8 cellular contexts compared by ENCODE assay signal in genomic region chr2:176096986-176097819, GRCh38. TPM values are rescaled to one million over a fixed set of nuclear protein-coding genes. Genes with fewer than 3 reads are reported as not detected.
DNase-seq lines count a peak whose midpoint lies in the region; ATAC-seq, FAIRE-seq and TF ChIP-seq lines count a peak whose summit lies in the region.

No MANE protein-coding gene starts in this region.

- H4K20me1 ChIP-seq in OCI-LY1 (ENCODE audit: insufficient read depth, low read length) = no peaks in the 10 kb centered on the region

- no peaks in the 10 kb centered on the region for H3F3A ChIP-seq in OCI-LY1 (ENCODE audit: insufficient read depth, low read length)

- peaks cover 4% of the 10 kb centered on the region for H3K9me3 Mint-ChIP-seq in activated T-cell treated with anti-CD3 and anti-CD28 coated beads, Interleukin-2, amount 50 U/mL, for 4 hours
- no peaks in the 10 kb centered on the region for H3K9me3 Mint-ChIP-seq in neural crest cell

- intact Hi-C loops in thyroid gland (cut with DNase I) = loop anchor here (10.0 kb wide), 1 partner anchor 412 kb away; no protein-coding TSS in a partner anchor

- DNase-seq in D721Med (ENCODE audit: insufficient read length, low spot score) (peak; percentile 68), HS-5 (ENCODE audit: low read depth) (peak; percentile 60), fibroblast of villous mesenchyme (ENCODE audit: low read depth) (peak; percentile 58), neural crest cell (ENCODE audit: low read depth, low spot score) (peak; percentile 73), thyroid gland (peak; percentile 53 to 70)
- DNase-seq in activated T-cell treated with anti-CD3 and anti-CD28 coated beads, Interleukin-2, amount 50 U/mL, for 4 hours = peak; percentile 43

- H3K9ac ChIP-seq in OCI-LY1 (ENCODE audit: low read length) = peak overlapping the region; percentile 56; the same call in 1 of the 2 replicates

- no peak for TF ChIP-seq POLR2A in thyroid gland (IDR thresholded peaks at IDR 0.05)

- H3K4me2 ChIP-seq in OCI-LY1 (ENCODE audit: low read length) = peak overlapping the region; percentile 70

- H3K4me3 ChIP-seq in OCI-LY1 (ENCODE audit: low read depth, low read length, poor library complexity, severe bottlenecking) (peak overlapping the region; percentile 56), fibroblast of villous mesenchyme (ENCODE audit: low read depth, low read length) (peak overlapping the region; percentile 49), thyroid gland (replicated peaks in 1 of 3) (no peak overlapping the region)

- TF ChIP-seq CTCF in D721Med (IDR thresholded peaks at IDR 0.05; ENCODE audit: insufficient read depth, missing control alignments) = peak; percentile 81
- TF ChIP-seq CTCF in OCI-LY1 (IDR thresholded peaks at IDR 0.05; ENCODE audit: low read length) = peak; percentile 77
- peak; percentile 78 for TF ChIP-seq CTCF in fibroblast of villous mesenchyme (IDR thresholded peaks at IDR 0.05; ENCODE audit: insufficient read depth, low read depth, low read length)
- TF ChIP-seq CTCF in neural crest cell (conservative IDR thresholded peaks at IDR 0.05) = peak; percentile 92
- TF ChIP-seq CTCF in thyroid gland (IDR thresholded peaks at IDR 0.05) = peak; percentile 15 to 76 (median 61)

- ATAC-seq in GM19467 (IDR thresholded peaks at IDR 0.05; ENCODE audit: unreplicated experiment) = peak; percentile 85
- peak; percentile 82 to 86 for ATAC-seq in activated T-cell treated with anti-CD3 and anti-CD28 coated beads, Interleukin-2, amount 50 U/mL, for 4 hours

- H3K9me3 ChIP-seq in OCI-LY1 (ENCODE audit: low read length) (no peaks in the 10 kb centered on the region), thyroid gland (no peaks in the 10 kb centered on the region)

- 4% methylated on average over 19 to 31 of the region's 45 CpGs for WGBS in thyroid gland, 2 donors

- H3K4me3 Mint-ChIP-seq in activated T-cell treated with anti-CD3 and anti-CD28 coated beads, Interleukin-2, amount 50 U/mL, for 4 hours = peak overlapping the region; percentile 54
- peak overlapping the region; percentile 44 for H3K4me3 Mint-ChIP-seq in neural crest cell

- H2AFZ ChIP-seq in OCI-LY1 (ENCODE audit: low read length) = peak overlapping the region; percentile 31; the same call in 1 of the 2 replicates

- H3K27ac Mint-ChIP-seq in neural crest cell (ENCODE audit: unreplicated experiment) = no peak overlapping the region

- H3K36me3 ChIP-seq in OCI-LY1 (ENCODE audit: insufficient read depth, low read length) (no peaks in the 10 kb centered on the region), thyroid gland (no peaks in the 10 kb centered on the region)

- H3K4me1 Mint-ChIP-seq in activated T-cell treated with anti-CD3 and anti-CD28 coated beads, Interleukin-2, amount 50 U/mL, for 4 hours (ENCODE audit: low read depth) = peaks cover 23% of the 10 kb centered on the region
- H3K4me1 Mint-ChIP-seq in neural crest cell = peaks cover 18% of the 10 kb centered on the region

- H3K4me1 ChIP-seq in OCI-LY1 (ENCODE audit: insufficient read depth, low read length, severe bottlenecking) (peaks cover 12% of the 10 kb centered on the region), thyroid gland (peaks cover 9 to 36% of the 10 kb centered on the region in 2 donors)

- no peaks in the 10 kb centered on the region for H3K9me2 ChIP-seq in OCI-LY1 (ENCODE audit: low read depth, low read length)

- H3K27me3 ChIP-seq in OCI-LY1 (ENCODE audit: insufficient read depth, low read length) (no peaks in the 10 kb centered on the region), thyroid gland (peaks cover 90% of the 10 kb centered on the region)

- H3K36me3 Mint-ChIP-seq in activated T-cell treated with anti-CD3 and anti-CD28 coated beads, Interleukin-2, amount 50 U/mL, for 4 hours (ENCODE audit: insufficient read depth) = no peaks in the 10 kb centered on the region
- peaks cover 3% of the 10 kb centered on the region for H3K36me3 Mint-ChIP-seq in neural crest cell (ENCODE audit: low read depth)

- FAIRE-seq in D721Med (lab: Jason Lieb, UNC) = no peak

- peaks cover 88% of the 10 kb centered on the region for H3K27me3 Mint-ChIP-seq in activated T-cell treated with anti-CD3 and anti-CD28 coated beads, Interleukin-2, amount 50 U/mL, for 4 hours (ENCODE audit: low read depth)
- peaks cover 96% of the 10 kb centered on the region for H3K27me3 Mint-ChIP-seq in neural crest cell (ENCODE audit: low read depth)

- H3K79me2 ChIP-seq in OCI-LY1 (ENCODE audit: insufficient read depth, low read length) = no peaks in the 10 kb centered on the region

- no peak overlapping the region for H3K27ac ChIP-seq in OCI-LY1 (ENCODE audit: low read depth, low read length, poor library complexity, severe bottlenecking)
- H3K27ac ChIP-seq in thyroid gland = no peak overlapping the region

RNA-seq across cellular contexts. Expression of gene HOXD12, which starts 2.4 kb away (rescaled TPM):
- not detected for total RNA-seq in activated T-cell treated with anti-CD3 and anti-CD28 coated beads, Interleukin-2, amount 50 U/mL, for 4 hours
- total RNA-seq in fibroblast of villous mesenchyme (not detected in 2 replicates), neural crest cell (not detected in 2 replicates), thyroid gland (not detected)

RNA-seq across cellular contexts. Expression of gene HOXD13, which starts 4.7 kb away (rescaled TPM):
- not detected for total RNA-seq in activated T-cell treated with anti-CD3 and anti-CD28 coated beads, Interleukin-2, amount 50 U/mL, for 4 hours
- 0.43 TPM in 1 of 2 replicates, not detected in the other for total RNA-seq in fibroblast of villous mesenchyme
- not detected in 2 replicates for total RNA-seq in neural crest cell
- not detected for total RNA-seq in thyroid gland

RNA-seq across cellular contexts. Expression of gene HOXD11, which starts 9.9 kb away (rescaled TPM):
- not detected for total RNA-seq in activated T-cell treated with anti-CD3 and anti-CD28 coated beads, Interleukin-2, amount 50 U/mL, for 4 hours
- total RNA-seq in fibroblast of villous mesenchyme (26.4 and 42.3 TPM in 2 replicates), neural crest cell (not detected in 2 replicates), thyroid gland (not detected)

RNA-seq across cellular contexts. Expression of gene EVX2, which starts 13.4 kb away (rescaled TPM):
- total RNA-seq in activated T-cell treated with anti-CD3 and anti-CD28 coated beads, Interleukin-2, amount 50 U/mL, for 4 hours = not detected
- total RNA-seq in fibroblast of villous mesenchyme = under 0.01 TPM in 1 of 2 replicates, not detected in the other
- total RNA-seq in neural crest cell = 0.43 and 0.44 TPM in 2 replicates
- not detected for total RNA-seq in thyroid gland

RNA-seq across cellular contexts. Expression of gene HOXD10, which starts 19.4 kb away (rescaled TPM):
- not detected for total RNA-seq in activated T-cell treated with anti-CD3 and anti-CD28 coated beads, Interleukin-2, amount 50 U/mL, for 4 hours
- total RNA-seq in fibroblast of villous mesenchyme = 39.9 and 58.7 TPM in 2 replicates
- total RNA-seq in neural crest cell = not detected in 2 replicates
- total RNA-seq in thyroid gland = under 1 TPM in 2 of 4 donors, not detected in 2; 0.33 to 0.54 TPM

Comparison
In these comparisons a context has a peak if more than half of its experiments do, and no peak if none do; other contexts are left out.
1. H3K4me3 ChIP-seq: peak in OCI-LY1 (single experiment) and fibroblast of villous mesenchyme (single experiment); none in thyroid gland (0 of 3).
2. RNA of gene HOXD11, which starts 9.9 kb away (total RNA-seq): 26.4 to 42.3 TPM in fibroblast of villous mesenchyme; not detected in activated T-cell treated with anti-CD3 and anti-CD28 coated beads, Interleukin-2, amount 50 U/mL, for 4 hours, not detected in neural crest cell and not detected in thyroid gland; every median in the first group is over 10 times any median in the second.
3. Peak in every context shown above with its lines, with median percentiles within 50 percentile points of each other: DNase-seq and CTCF ChIP-seq.